ENCODE assay signal across 3 cellular contexts in genomic region chr22:35115515-35115914, GRCh38.
TF ChIP-seq lines count a peak whose summit lies in the region.

No MANE protein-coding gene starts in this region.

TF ChIP-seq in HepG2, 621 proteins besides CTCF, POLR2A, EP300 and RAD21 (continues in another document):
- no peak for TF ChIP-seq ZBTB40 (IDR thresholded peaks at IDR 0.05)
- TF ChIP-seq ZBTB40 (CRISPR knock-in tag; IDR thresholded peaks at IDR 0.05): peak; percentile 69; the same call in 1 of the 2 replicates
- TF ChIP-seq THRA (CRISPR knock-in tag; IDR thresholded peaks at IDR 0.05; ENCODE audit: borderline replicate concordance): no peak
- no peak for TF ChIP-seq ARHGAP35 (CRISPR knock-in tag; IDR thresholded peaks at IDR 0.05; ENCODE audit: borderline replicate concordance)

TF ChIP-seq in K562, 482 proteins besides CTCF, POLR2A, EP300 and RAD21:
- TF ChIP-seq ZBTB40 (IDR thresholded peaks at IDR 0.05): peak; percentile 87
- no peak for TF ChIP-seq ZBTB40 (CRISPR knock-in tag; IDR thresholded peaks at IDR 0.05)
- TF ChIP-seq BRF2 (IDR thresholded peaks at IDR 0.05; ENCODE audit: borderline replicate concordance, insufficient read depth, insufficient read length): no peak
- TF ChIP-seq MEF2D (tag; conservative IDR thresholded peaks at IDR 0.05; ENCODE audit: low read depth): no peak

TF ChIP-seq in HEK293T, 16 proteins besides CTCF, POLR2A, EP300 and RAD21:
- no peak for TF ChIP-seq TARDBP (IDR thresholded peaks at IDR 0.05)
- TF ChIP-seq ZNF384 (IDR thresholded peaks at IDR 0.05): no peak
- no peak for TF ChIP-seq FOXM1 (IDR thresholded peaks at IDR 0.05; ENCODE audit: borderline replicate concordance)
- no peak for TF ChIP-seq SP1 (IDR thresholded peaks at IDR 0.05)
- TF ChIP-seq L3MBTL2 (conservative IDR thresholded peaks at IDR 0.05): no peak
- no peak for TF ChIP-seq HDGF (IDR thresholded peaks at IDR 0.05; ENCODE audit: borderline replicate concordance)
- no peak for TF ChIP-seq SUZ12 (IDR thresholded peaks at IDR 0.05)
- no peak for TF ChIP-seq ARNT (IDR thresholded peaks at IDR 0.05)
- no peak for TF ChIP-seq NFRKB (IDR thresholded peaks at IDR 0.05)
- TF ChIP-seq ELF4 (IDR thresholded peaks at IDR 0.05): no peak
- TF ChIP-seq BHLHE40 (IDR thresholded peaks at IDR 0.05; ENCODE audit: borderline replicate concordance): no peak
- no peak for TF ChIP-seq CTBP1 (IDR thresholded peaks at IDR 0.05; ENCODE audit: borderline replicate concordance)
- no peak for TF ChIP-seq PKNOX1 (IDR thresholded peaks at IDR 0.05)
- TF ChIP-seq LEF1 (IDR thresholded peaks at IDR 0.05; ENCODE audit: borderline replicate concordance): no peak
